7 cellular contexts compared by ENCODE assay signal in the genomic region with DNA sequence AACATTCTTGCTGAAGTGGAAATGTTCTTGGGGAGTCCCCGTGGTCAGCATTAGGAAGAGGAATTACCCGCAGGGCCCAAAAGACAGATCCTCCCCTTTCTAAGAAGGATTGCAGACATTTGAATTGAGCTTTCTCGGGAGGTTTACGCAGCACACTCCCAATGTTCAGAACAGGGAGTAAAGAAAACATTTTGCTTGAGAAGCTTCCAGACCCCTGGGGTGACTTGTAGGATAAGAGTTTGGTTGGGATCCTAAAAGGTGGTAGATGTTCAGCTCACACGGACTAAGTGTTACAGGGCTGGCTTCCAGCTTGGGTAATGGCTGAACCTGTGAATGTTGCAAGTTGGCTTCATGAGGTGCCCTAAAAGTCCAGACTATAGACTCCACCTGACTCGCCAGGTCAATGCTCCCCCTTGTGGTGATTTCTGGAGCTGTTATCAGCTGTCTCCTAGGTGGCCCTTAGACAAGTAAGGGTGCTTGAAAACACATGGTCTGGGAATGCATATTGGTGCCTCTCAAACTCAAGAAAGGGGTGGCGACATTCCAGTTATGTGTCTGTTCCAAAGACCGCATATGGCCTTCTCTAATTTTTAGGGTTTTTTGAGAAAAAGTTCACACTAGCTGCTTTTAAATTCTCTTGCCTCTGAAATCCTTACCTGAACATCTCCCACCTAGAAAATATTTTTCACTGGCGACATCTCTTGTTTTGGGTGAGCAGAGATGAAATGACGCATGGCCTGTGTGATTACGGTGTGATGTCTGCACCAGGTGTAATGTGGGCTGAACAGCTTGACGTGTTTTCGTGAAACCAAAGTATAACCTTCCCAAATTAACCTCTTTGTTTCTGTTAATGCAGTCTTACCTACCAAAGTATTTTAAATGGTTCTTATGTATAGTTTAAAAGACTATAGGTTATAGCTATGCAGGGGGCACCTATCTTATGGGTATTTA.
DNase-seq lines count a peak whose midpoint lies in the region; ATAC-seq and TF ChIP-seq lines count a peak whose summit lies in the region.

No MANE protein-coding gene starts in this region.

- in situ Hi-C loops in T47D (cut with HindIII; ENCODE audit: low pct_unique_long_range_greater_than_20kb, low sequenced_read_pairs), result no loop called here

- no peaks in the 10 kb centered on the region for H3K36me3 Mint-ChIP-seq in GM23338 (ENCODE audit: low read depth)

- peak; percentile 91 for DNase-seq in GM23338 (ENCODE audit: low spot score)
- peak; percentile 33 for DNase-seq in UCSD-AML1 (lab: John Stamatoyannopoulos, UW; ENCODE audit: unreplicated experiment)
- peak; percentile 8 to 86 for DNase-seq in T47D (ENCODE audit: low read depth in 1 of 2, low spot score in 1 of 2)
- peak; percentile 61 to 73 for DNase-seq in left colon
- peak; percentile 37 to 62 (median 39) for DNase-seq in stimulated activated CD4-positive, alpha-beta T cell treated with anti-CD3 and anti-CD28 coated beads, TNF-alpha, amount 100 ng/mL, for 48 hours (ENCODE audit: low read depth in 3 of 3)

- no peak overlapping the region for H2AFZ ChIP-seq in GM23338

- H3K4me1 ChIP-seq in GM23338 (ENCODE audit: insufficient read depth), result peaks cover 25% of the 10 kb centered on the region

- H3K27ac ChIP-seq in GM23338 (ENCODE audit: low read depth), result no peak overlapping the region

- no peaks in the 10 kb centered on the region for H3F3A ChIP-seq in GM23338 (replicated peaks; ENCODE audit: low read depth)

- no peaks in the 10 kb centered on the region for H3K27me3 ChIP-seq in GM23338 (ENCODE audit: insufficient read depth)

- H3K4me3 Mint-ChIP-seq in GM23338, result no peak overlapping the region

- peaks cover under 1% of the 10 kb centered on the region for H3K27me3 Mint-ChIP-seq in GM23338 (ENCODE audit: insufficient read depth, low read depth, poor library complexity)

- intact Hi-C loops in left colon (cut with DNase I, micrococcal nuclease), result loop anchor here in 1 of 2 donors (10.0 kb wide), 1 partner anchor 568 kb away; no protein-coding TSS in a partner anchor

- peak; percentile 87 for TF ChIP-seq CTCF in GM12872 (IDR thresholded peaks at IDR 0.05; ENCODE audit: insufficient read depth, low read depth, low read length)
- peak; percentile 92 to 94 for TF ChIP-seq CTCF in GM23338 (conservative IDR thresholded peaks at IDR 0.05; ENCODE audit: low read depth in 2 of 2)
- peak; percentile 87 for TF ChIP-seq CTCF in LNCAP (IDR thresholded peaks at IDR 0.05)

- peaks cover 33% of the 10 kb centered on the region; the same call in 2 of the 3 replicates for H3K4me1 Mint-ChIP-seq in GM23338

- no peaks in the 10 kb centered on the region for H3K36me3 ChIP-seq in GM23338 (ENCODE audit: insufficient read depth)

- H3K27ac Mint-ChIP-seq in GM23338, result no peak overlapping the region

- no peaks in the 10 kb centered on the region for H4K20me1 ChIP-seq in GM23338 (replicated peaks; ENCODE audit: insufficient read depth)

- H3K4me3 ChIP-seq in GM23338, result no peak overlapping the region

- ATAC-seq in GM23338 (peak; percentile 95), left colon (peak; percentile 90)

- no peaks in the 10 kb centered on the region for H3K79me2 ChIP-seq in GM23338 (replicated peaks; ENCODE audit: insufficient read depth)

- no peak overlapping the region for H3K4me2 ChIP-seq in GM23338

- H3K9me2 ChIP-seq in GM23338 (ENCODE audit: insufficient read depth), result peaks cover 8% of the 10 kb centered on the region; the same call in 1 of the 2 replicates

- H3K9me3 Mint-ChIP-seq in GM23338, result no peaks in the 10 kb centered on the region

TF ChIP-seq in GM23338, 12 proteins besides CTCF, POLR2A, EP300 and RAD21:
- TF ChIP-seq EZH2 (IDR thresholded peaks at IDR 0.05; ENCODE audit: low read depth, unreplicated experiment), result no peak
- TF ChIP-seq, protein P1, sequence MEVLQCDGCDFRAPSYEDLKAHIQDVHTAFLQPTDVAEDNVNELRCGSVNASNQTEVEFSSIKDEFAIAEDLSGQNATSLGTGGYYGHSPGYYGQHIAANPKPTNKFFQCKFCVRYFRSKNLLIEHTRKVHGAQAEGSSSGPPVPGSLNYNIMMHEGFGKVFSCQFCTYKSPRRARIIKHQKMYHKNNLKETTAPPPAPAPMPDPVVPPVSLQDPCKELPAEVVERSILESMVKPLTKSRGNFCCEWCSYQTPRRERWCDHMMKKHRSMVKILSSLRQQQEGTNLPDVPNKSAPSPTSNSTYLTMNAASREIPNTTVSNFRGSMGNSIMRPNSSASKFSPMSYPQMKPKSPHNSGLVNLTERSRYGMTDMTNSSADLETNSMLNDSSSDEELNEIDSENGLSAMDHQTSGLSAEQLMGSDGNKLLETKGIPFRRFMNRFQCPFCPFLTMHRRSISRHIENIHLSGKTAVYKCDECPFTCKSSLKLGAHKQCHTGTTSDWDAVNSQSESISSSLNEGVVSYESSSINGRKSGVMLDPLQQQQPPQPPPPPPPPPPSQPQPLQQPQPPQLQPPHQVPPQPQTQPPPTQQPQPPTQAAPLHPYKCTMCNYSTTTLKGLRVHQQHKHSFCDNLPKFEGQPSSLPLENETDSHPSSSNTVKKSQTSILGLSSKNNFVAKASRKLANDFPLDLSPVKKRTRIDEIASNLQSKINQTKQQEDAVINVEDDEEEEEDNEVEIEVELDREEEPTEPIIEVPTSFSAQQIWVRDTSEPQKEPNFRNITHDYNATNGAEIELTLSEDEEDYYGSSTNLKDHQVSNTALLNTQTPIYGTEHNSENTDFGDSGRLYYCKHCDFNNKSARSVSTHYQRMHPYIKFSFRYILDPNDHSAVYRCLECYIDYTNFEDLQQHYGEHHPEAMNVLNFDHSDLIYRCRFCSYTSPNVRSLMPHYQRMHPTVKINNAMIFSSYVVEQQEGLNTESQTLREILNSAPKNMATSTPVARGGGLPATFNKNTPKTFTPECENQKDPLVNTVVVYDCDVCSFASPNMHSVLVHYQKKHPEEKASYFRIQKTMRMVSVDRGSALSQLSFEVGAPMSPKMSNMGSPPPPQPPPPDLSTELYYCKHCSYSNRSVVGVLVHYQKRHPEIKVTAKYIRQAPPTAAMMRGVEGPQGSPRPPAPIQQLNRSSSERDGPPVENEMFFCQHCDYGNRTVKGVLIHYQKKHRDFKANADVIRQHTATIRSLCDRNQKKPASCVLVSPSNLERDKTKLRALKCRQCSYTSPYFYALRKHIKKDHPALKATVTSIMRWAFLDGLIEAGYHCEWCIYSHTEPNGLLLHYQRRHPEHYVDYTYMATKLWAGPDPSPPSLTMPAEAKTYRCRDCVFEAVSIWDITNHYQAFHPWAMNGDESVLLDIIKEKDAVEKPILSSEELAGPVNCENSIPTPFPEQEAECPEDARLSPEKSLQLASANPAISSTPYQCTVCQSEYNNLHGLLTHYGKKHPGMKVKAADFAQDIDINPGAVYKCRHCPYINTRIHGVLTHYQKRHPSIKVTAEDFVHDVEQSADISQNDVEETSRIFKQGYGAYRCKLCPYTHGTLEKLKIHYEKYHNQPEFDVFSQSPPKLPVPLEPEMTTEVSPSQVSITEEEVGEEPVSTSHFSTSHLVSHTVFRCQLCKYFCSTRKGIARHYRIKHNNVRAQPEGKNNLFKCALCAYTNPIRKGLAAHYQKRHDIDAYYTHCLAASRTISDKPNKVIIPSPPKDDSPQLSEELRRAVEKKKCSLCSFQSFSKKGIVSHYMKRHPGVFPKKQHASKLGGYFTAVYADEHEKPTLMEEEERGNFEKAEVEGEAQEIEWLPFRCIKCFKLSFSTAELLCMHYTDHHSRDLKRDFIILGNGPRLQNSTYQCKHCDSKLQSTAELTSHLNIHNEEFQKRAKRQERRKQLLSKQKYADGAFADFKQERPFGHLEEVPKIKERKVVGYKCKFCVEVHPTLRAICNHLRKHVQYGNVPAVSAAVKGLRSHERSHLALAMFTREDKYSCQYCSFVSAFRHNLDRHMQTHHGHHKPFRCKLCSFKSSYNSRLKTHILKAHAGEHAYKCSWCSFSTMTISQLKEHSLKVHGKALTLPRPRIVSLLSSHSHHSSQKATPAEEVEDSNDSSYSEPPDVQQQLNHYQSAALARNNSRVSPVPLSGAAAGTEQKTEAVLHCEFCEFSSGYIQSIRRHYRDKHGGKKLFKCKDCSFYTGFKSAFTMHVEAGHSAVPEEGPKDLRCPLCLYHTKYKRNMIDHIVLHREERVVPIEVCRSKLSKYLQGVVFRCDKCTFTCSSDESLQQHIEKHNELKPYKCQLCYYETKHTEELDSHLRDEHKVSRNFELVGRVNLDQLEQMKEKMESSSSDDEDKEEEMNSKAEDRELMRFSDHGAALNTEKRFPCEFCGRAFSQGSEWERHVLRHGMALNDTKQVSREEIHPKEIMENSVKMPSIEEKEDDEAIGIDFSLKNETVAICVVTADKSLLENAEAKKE (CRISPR knock-in tag; IDR thresholded peaks at IDR 0.05), result peak; percentile 71; the same call in 1 of the 2 replicates

Comparison
In these comparisons a context has a peak if more than half of its experiments do, and no peak if none do; other contexts are left out.
1. DNase-seq: peak in every context shown above with its lines; median percentile 91 in GM23338; 67 in left colon; 47 in T47D; 39 in stimulated activated CD4-positive, alpha-beta T cell treated with anti-CD3 and anti-CD28 coated beads, TNF-alpha, amount 100 ng/mL, for 48 hours; 33 in UCSD-AML1.